In the genomic region with DNA sequence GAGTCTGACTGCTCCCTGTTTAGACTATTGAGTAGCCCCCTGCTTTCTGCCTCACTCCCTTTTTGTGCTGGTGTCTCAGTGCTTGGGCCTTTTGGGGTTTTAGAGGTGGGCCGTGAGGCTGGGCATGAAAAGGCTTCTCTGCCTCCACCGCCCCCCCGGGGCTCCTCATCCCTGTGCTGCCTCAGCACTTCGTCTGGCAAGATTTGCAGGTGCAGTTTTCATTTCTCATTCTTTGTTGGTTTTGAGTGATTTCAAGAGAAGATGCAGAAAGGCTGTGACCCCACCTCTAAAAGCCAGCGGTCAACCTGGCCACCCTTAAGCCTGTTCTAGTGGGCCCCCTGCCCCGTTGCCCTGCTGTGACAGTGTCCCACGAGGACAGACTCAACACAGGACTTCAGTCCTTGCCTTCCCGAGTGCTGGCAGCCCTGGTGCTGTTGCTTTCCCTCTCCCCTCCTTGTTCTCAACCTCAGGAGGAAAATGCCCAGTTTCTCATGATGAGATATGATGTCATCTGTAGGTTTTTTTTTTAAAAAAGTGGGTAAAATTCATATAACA, we compare ENCODE assay signal across 30 cellular contexts. TPM values are rescaled to one million over a fixed set of nuclear protein-coding genes. Genes with fewer than 3 reads are reported as not detected.
DNase-seq lines count a peak whose midpoint lies in the region; ATAC-seq and TF ChIP-seq lines count a peak whose summit lies in the region.
"Had no signal": no experiment of that assay in that cellular context is flagged by ENCODE, and none has a peak within 500 bp of the region (broad histone marks: within the 10 kb centered on the region; RNA-seq: fewer than 3 reads in every experiment).

No MANE protein-coding gene starts in this region.

- no peak overlapping the region for H4K91ac ChIP-seq in neuronal stem cell (ENCODE audit: low read depth, low read length, poor library complexity)

- DNase-seq in activated naive CD4-positive, alpha-beta T cell treated with anti-CD3 and anti-CD28 coated beads for 36 hours, result peak; percentile 21
- no peak for DNase-seq in activated naive CD4-positive, alpha-beta T cell (lab: John Stamatoyannopoulos, UW)
- DNase-seq in central memory CD8-positive, alpha-beta T cell (ENCODE audit: low spot score in 2 of 2), result no peak
- no peak for DNase-seq in neuronal stem cell (ENCODE audit: low spot score)
- DNase-seq in glomerular visceral epithelial cell (ENCODE audit: extremely low spot score), result no peak
- no peak for DNase-seq in prostate gland (ENCODE audit: low spot score)
- DNase-seq in mesenteric fat pad (ENCODE audit: low spot score), result no peak
- DNase-seq: activated CD4-positive, alpha-beta T cell treated with anti-CD3 and anti-CD28 coated beads, Interleukin-2, amount 50 U/mL, for 4 hours; DND-41; erythroblast; GM23248; heart left ventricle; KBM-7; left colon; mesenchymal stem cell; MV-4-11; NCI-H187 treated with DMSO at 0.1 percent for 48 hours; NCI-H526; ovary; stimulated activated CD4-positive, alpha-beta T cell treated with anti-CD3 and anti-CD28 coated beads, Interleukin-4, amount 100 ng/mL, for 1 hour; stimulated activated naive B cell treated with anti-CD40 and anti-IgM and Interleukin-4, amounts not matched to agents 10 μg/mL and 1 μg/mL and 100 μg/mL, for 72 hours; T1000; testis; uterus had no signal

- no peak overlapping the region for H3K4ac ChIP-seq in neuronal stem cell (ENCODE audit: low read length)

- no peak for TF ChIP-seq POLR2A in prostate gland (IDR thresholded peaks at IDR 0.05)

- H3K36me3 ChIP-seq in Loucy (ENCODE audit: insufficient read depth, low read length) (no peaks in the 10 kb centered on the region), neuronal stem cell (replicated peaks in 1 of 2; ENCODE audit: control insufficient read depth in 2 of 2, insufficient read depth in 2 of 2, low read length in 2 of 2) (peaks cover 6 to 61% of the 10 kb centered on the region in 2 donors), prostate gland (no peaks in the 10 kb centered on the region)
- H3K36me3 ChIP-seq: heart left ventricle, ovary, right atrium auricular region, uterus had no signal

- H3K79me1 ChIP-seq in neuronal stem cell (ENCODE audit: low read depth, low read length), result peaks cover 11% of the 10 kb centered on the region

- H2BK120ac ChIP-seq in neuronal stem cell (ENCODE audit: low read depth, low read length), result no peak overlapping the region

- H3K27ac ChIP-seq in neuronal stem cell (replicated peaks; ENCODE audit: low read length) (no peak overlapping the region), prostate gland (no peak overlapping the region)
- H3K27ac ChIP-seq: GM23248, heart left ventricle, ovary, right atrium auricular region, RWPE1, testis, uterus had no signal

- H3K23ac ChIP-seq in neuronal stem cell (ENCODE audit: low read depth, low read length, poor library complexity), result no peak overlapping the region

- no peak overlapping the region for H2AK5ac ChIP-seq in neuronal stem cell (ENCODE audit: low read depth, low read length)

- CTCF ChIA-PET in activated naive CD4-positive, alpha-beta T cell treated with anti-CD3 and anti-CD28 coated beads for 36 hours (lab: Charles Lee), result no interaction called here

- H2BK5ac ChIP-seq in neuronal stem cell (ENCODE audit: low read length), result no peak overlapping the region

- H3K36me3 Mint-ChIP-seq in activated naive CD4-positive, alpha-beta T cell treated with anti-CD3 and anti-CD28 coated beads for 36 hours (ENCODE audit: low read depth), result peaks cover 15% of the 10 kb centered on the region
- peaks cover 4% of the 10 kb centered on the region for H3K36me3 Mint-ChIP-seq in central memory CD8-positive, alpha-beta T cell (ENCODE audit: insufficient read depth)
- H3K36me3 Mint-ChIP-seq: stimulated activated naive B cell treated with anti-CD40 and anti-IgM and Interleukin-4, amounts not matched to agents 10 μg/mL and 1 μg/mL and 100 μg/mL, for 72 hours had no signal

- H2AFZ ChIP-seq in Loucy (ENCODE audit: low read length) (no peak overlapping the region), neuronal stem cell (ENCODE audit: low read length) (no peak overlapping the region)
- H2AFZ ChIP-seq: GM23248 had no signal

- H2BK12ac ChIP-seq in neuronal stem cell (ENCODE audit: low read length), result no peak overlapping the region

- H3K27me3 ChIP-seq in Loucy (ENCODE audit: insufficient read depth, low read length, poor library complexity, severe bottlenecking) (no peaks in the 10 kb centered on the region), neuronal stem cell (ENCODE audit: control insufficient read depth in 3 of 3, insufficient read depth in 3 of 3, low read depth in 1 of 3, low read length in 3 of 3) (no peaks in the 10 kb centered on the region), prostate gland (replicated peaks; ENCODE audit: insufficient read depth) (no peaks in the 10 kb centered on the region)
- H3K27me3 ChIP-seq: ovary, right atrium auricular region, testis, uterus had no signal

- intact Hi-C loops in activated naive CD4-positive, alpha-beta T cell treated with anti-CD3 and anti-CD28 coated beads for 36 hours (cut with micrococcal nuclease), result loop anchor here (1.0 to 5.0 kb wide), 2 partner anchors 14 to 163 kb away; no protein-coding TSS in a partner anchor
- intact Hi-C loops in prostate gland (cut with DNase I), result no loop called here

- no peaks in the 10 kb centered on the region for H3K9me2 ChIP-seq in Loucy (replicated peaks; ENCODE audit: low read depth, low read length)

- H3K4me3 ChIP-seq in Loucy (ENCODE audit: low read length, poor library complexity, severe bottlenecking) (peak overlapping the region; percentile 59), neuronal stem cell (ENCODE audit: low read length in 2 of 2) (no peak overlapping the region), prostate gland (no peak overlapping the region)
- H3K4me3 ChIP-seq: GM23248, heart left ventricle, ovary, right atrium auricular region, testis, uterus had no signal

- WGBS in neuronal stem cell (ENCODE audit: extremely low coverage in 2 of 2, insufficient read length in 2 of 2, insufficient replicate concordance in 1 of 2), 2 donors, result no CpG with 5 or more reads among the region's 8 CpGs
- 88% methylated on average over 8 of the region's 8 CpGs for WGBS in prostate gland

- no peak overlapping the region for H3K4me3 Mint-ChIP-seq in activated naive CD4-positive, alpha-beta T cell treated with anti-CD3 and anti-CD28 coated beads for 36 hours
- peak overlapping the region; percentile 23 for H3K4me3 Mint-ChIP-seq in central memory CD8-positive, alpha-beta T cell
- H3K4me3 Mint-ChIP-seq: B cell; stimulated activated naive B cell treated with anti-CD40 and anti-IgM and Interleukin-4, amounts not matched to agents 10 μg/mL and 1 μg/mL and 100 μg/mL, for 72 hours had no signal

- H3K9me3 ChIP-seq in Loucy (ENCODE audit: insufficient read depth, low read depth, low read length), result no peaks in the 10 kb centered on the region
- peaks cover 0 to 9% of the 10 kb centered on the region in 2 donors for H3K9me3 ChIP-seq in neuronal stem cell (replicated peaks in 1 of 2; ENCODE audit: control insufficient read depth in 2 of 2, insufficient read depth in 1 of 2, low read depth in 1 of 2, low read length in 2 of 2)
- H3K9me3 ChIP-seq in prostate gland, result no peaks in the 10 kb centered on the region
- H3K9me3 ChIP-seq: heart left ventricle, ovary, right atrium auricular region, testis, uterus had no signal

- peaks cover 76% of the 10 kb centered on the region for H3K4me1 ChIP-seq in Loucy (ENCODE audit: insufficient read depth, low read length, poor library complexity, severe bottlenecking)
- H3K4me1 ChIP-seq in neuronal stem cell (ENCODE audit: control insufficient read depth in 2 of 2, insufficient read depth in 1 of 2, low read depth in 1 of 2, low read length in 2 of 2), result peaks cover 0 to 7% of the 10 kb centered on the region in 2 donors
- H3K4me1 ChIP-seq in prostate gland (replicated peaks), result no peaks in the 10 kb centered on the region
- H3K4me1 ChIP-seq: heart left ventricle, right atrium auricular region, testis, uterus had no signal

- H3K4me2 ChIP-seq in Loucy (ENCODE audit: low read depth, low read length, poor library complexity, severe bottlenecking) (peak overlapping the region; percentile 65), neuronal stem cell (ENCODE audit: insufficient read depth, low read length, poor library complexity, severe bottlenecking) (no peak overlapping the region)

- no peak overlapping the region for H3K27ac Mint-ChIP-seq in activated naive CD4-positive, alpha-beta T cell treated with anti-CD3 and anti-CD28 coated beads for 36 hours
- peak overlapping the region; percentile 81 for H3K27ac Mint-ChIP-seq in central memory CD8-positive, alpha-beta T cell (ENCODE audit: low read depth)
- H3K27ac Mint-ChIP-seq: B cell; stimulated activated naive B cell treated with anti-CD40 and anti-IgM and Interleukin-4, amounts not matched to agents 10 μg/mL and 1 μg/mL and 100 μg/mL, for 72 hours had no signal

- ATAC-seq in central memory CD8-positive, alpha-beta T cell (replicated peaks; ENCODE audit: extremely low read depth, poor library complexity, severe bottlenecking), result no peak
- ATAC-seq: heart left ventricle; left colon; SK-N-SH treated with all-trans-retinoic acid at 6 μM for 48 hours; stimulated activated naive B cell treated with anti-CD40 and anti-IgM and Interleukin-4, amounts not matched to agents 10 μg/mL and 1 μg/mL and 100 μg/mL, for 72 hours had no signal

- H3K9ac ChIP-seq in Loucy (ENCODE audit: low read depth, low read length, poor library complexity, severe bottlenecking) (peak overlapping the region; percentile 68), neuronal stem cell (ENCODE audit: low read depth, low read length, poor library complexity) (no peak overlapping the region)
- H3K9ac ChIP-seq: GM23248 had no signal

- no peak overlapping the region for H2BK15ac ChIP-seq in neuronal stem cell (ENCODE audit: low read length)

- no peak overlapping the region for H4K8ac ChIP-seq in neuronal stem cell (ENCODE audit: low read depth, low read length)

- TF ChIP-seq CTCF in Loucy (conservative IDR thresholded peaks at IDR 0.05; ENCODE audit: low read length) (no peak), prostate gland (IDR thresholded peaks at IDR 0.05) (no peak)

- H3K18ac ChIP-seq in neuronal stem cell (ENCODE audit: low read length), result peak overlapping the region; percentile 12

- H3F3A ChIP-seq in Loucy (ENCODE audit: low read depth), result peaks cover 4% of the 10 kb centered on the region; the same call in 1 of the 2 replicates

- H3K27me3 Mint-ChIP-seq in activated naive CD4-positive, alpha-beta T cell treated with anti-CD3 and anti-CD28 coated beads for 36 hours (ENCODE audit: low read depth), result no peaks in the 10 kb centered on the region
- H3K27me3 Mint-ChIP-seq in central memory CD8-positive, alpha-beta T cell, result no peaks in the 10 kb centered on the region

- no peaks in the 10 kb centered on the region for H4K20me1 ChIP-seq in Loucy (ENCODE audit: insufficient read depth, low read length, poor library complexity, severe bottlenecking)

- H3K14ac ChIP-seq in neuronal stem cell (ENCODE audit: low read length), result no peak overlapping the region

- H3K79me2 ChIP-seq in Loucy (ENCODE audit: insufficient read depth, low read length), result peaks cover 72% of the 10 kb centered on the region; the same call in 1 of the 2 replicates

- peaks cover 68% of the 10 kb centered on the region for H3K4me1 Mint-ChIP-seq in activated naive CD4-positive, alpha-beta T cell treated with anti-CD3 and anti-CD28 coated beads for 36 hours (ENCODE audit: low read depth)
- peaks cover 61% of the 10 kb centered on the region for H3K4me1 Mint-ChIP-seq in central memory CD8-positive, alpha-beta T cell
- H3K4me1 Mint-ChIP-seq: B cell; stimulated activated naive B cell treated with anti-CD40 and anti-IgM and Interleukin-4, amounts not matched to agents 10 μg/mL and 1 μg/mL and 100 μg/mL, for 72 hours had no signal

- no peaks in the 10 kb centered on the region for H3K9me3 Mint-ChIP-seq in activated naive CD4-positive, alpha-beta T cell treated with anti-CD3 and anti-CD28 coated beads for 36 hours
- no peaks in the 10 kb centered on the region for H3K9me3 Mint-ChIP-seq in central memory CD8-positive, alpha-beta T cell
- H3K9me3 Mint-ChIP-seq: activated naive CD4-positive, alpha-beta T cell treated with anti-CD3 and anti-CD28 coated beads, Interleukin-2, amount 50 U/mL, for 72 hours; stimulated activated naive B cell treated with anti-CD40 and anti-IgM and Interleukin-4, amounts not matched to agents 10 μg/mL and 1 μg/mL and 100 μg/mL, for 72 hours had no signal

RNA-seq across cellular contexts. Expression of gene APBA2, which starts 38.0 kb away (rescaled TPM):
- 10 to 100 TPM; 16.2 to 18.3 TPM for total RNA-seq in activated naive CD4-positive, alpha-beta T cell treated with anti-CD3 and anti-CD28 coated beads for 36 hours
- polyA plus RNA-seq in neuronal stem cell (2013, experiment 1 of 2), result 30.6 TPM
- polyA plus RNA-seq in neuronal stem cell (2013, experiment 2 of 2), result 29.0 TPM
- 10 to 100 TPM in 1 of 2 donors, 1 to 10 TPM in 1; 2.6 to 25.3 TPM for total RNA-seq in prostate gland
- total RNA-seq in mesenteric fat pad, result 2.2 TPM
- total RNA-seq: B cell had no signal
